23 cellular contexts compared by ENCODE assay signal in the genomic region with DNA sequence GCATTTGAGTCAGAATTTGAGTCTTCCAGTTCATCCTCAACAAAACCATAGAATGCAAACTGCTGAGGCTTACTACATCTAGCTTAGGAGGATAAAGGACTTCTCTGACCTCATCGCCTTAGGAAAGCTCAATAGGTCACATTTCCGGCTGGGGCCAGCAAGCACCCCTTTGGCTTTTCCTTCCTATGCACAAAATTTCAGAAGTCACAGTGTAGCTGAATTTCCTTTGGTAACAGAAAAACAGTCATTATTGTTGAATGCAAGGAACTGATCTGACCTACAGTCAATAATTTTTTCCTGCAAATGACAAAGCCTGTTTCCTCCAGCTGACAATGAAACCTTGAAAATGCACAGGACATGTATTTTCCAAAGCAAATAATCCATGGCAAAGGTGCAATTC.
"Had no signal": no experiment of that assay in that cellular context is flagged by ENCODE, and none has a peak within 500 bp of the region (broad histone marks: within the 10 kb centered on the region; RNA-seq: fewer than 3 reads in every experiment).

No MANE protein-coding gene starts in this region.

- DNase-seq: activated CD4-positive, alpha-beta T cell treated with anti-CD3 and anti-CD28 coated beads, Interleukin-2, amount 50 U/mL, for 1 hour; activated CD4-positive, CD25-positive, alpha-beta regulatory T cell treated with anti-CD3 and anti-CD28 coated beads, Interleukin-2, amount 50 U/mL, for 72 hours; activated CD8-positive, alpha-beta memory T cell treated with anti-CD3 and anti-CD28 coated beads for 24 hours; activated gamma-delta T cell; effector memory CD4-positive, alpha-beta T cell; foreskin fibroblast; glutamatergic neuron; left ventricle myocardium superior; mesenchymal stem cell; mucosa of descending colon; naive B cell; right cardiac atrium; SJCRH30; small intestine; stimulated activated CD4-positive, alpha-beta T cell treated with anti-CD3 and anti-CD28 coated beads, Interleukin-4, amount 100 ng/mL, for 24 hours; T1000; upper lobe of left lung had no signal

- H3K9me3 ChIP-seq: adrenal gland, mucosa of descending colon, neutrophil, SJCRH30, thoracic aorta had no signal

- H3K27me3 ChIP-seq: adrenal gland, neutrophil, SJCRH30, upper lobe of left lung had no signal

- H3K27ac ChIP-seq: neutrophil, SJCRH30, thoracic aorta, upper lobe of left lung had no signal

- H3K4me3 ChIP-seq: adrenal gland, mucosa of descending colon, SJCRH30, thoracic aorta, upper lobe of left lung had no signal

- H3K36me3 ChIP-seq: adrenal gland, neutrophil, SJCRH30, thoracic aorta, upper lobe of left lung had no signal

- ATAC-seq: activated naive CD4-positive, alpha-beta T cell treated with anti-CD3 and anti-CD28 coated beads, Interleukin-2, amount 50 U/mL, for 72 hours; left ventricle myocardium superior; mucosa of descending colon; right cardiac atrium; stimulated activated effector memory CD8-positive, alpha-beta T cell treated with anti-CD3 and anti-CD28 coated beads, Interleukin-12 subunit alpha, Interleukin-12 subunit beta, amount 100 ng/mL, for 72 hours had no signal

- FAIRE-seq: keratinocyte, small intestine had no signal
